In the genomic region with DNA sequence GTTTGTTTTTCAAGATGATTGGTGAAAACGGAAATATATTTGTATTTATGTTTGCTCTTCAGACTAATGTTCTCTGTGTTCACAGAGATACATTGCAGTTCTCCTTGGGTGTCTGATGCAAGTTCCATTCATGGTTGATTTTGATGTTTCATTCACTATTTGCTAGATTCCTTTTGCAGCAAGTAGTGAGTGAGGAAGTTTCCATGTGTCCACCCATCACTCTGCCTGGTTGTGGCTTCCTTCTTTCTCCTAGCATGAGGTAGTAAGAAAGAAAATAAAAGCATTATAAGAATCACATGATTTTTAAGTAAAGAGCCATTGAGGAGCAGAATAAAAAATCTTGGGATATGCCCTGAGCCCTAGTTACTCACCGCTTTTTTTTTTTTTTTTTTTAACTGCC, we compare ENCODE assay signal across 19 cellular contexts. TPM values are rescaled to one million over a fixed set of nuclear protein-coding genes. Genes with fewer than 3 reads are reported as not detected.
"Had no signal": no experiment of that assay in that cellular context is flagged by ENCODE, and none has a peak within 500 bp of the region (broad histone marks: within the 10 kb centered on the region; RNA-seq: fewer than 3 reads in every experiment).

No MANE protein-coding gene starts in this region.

- H3K27me3 ChIP-seq: body of pancreas, cardiac muscle cell, upper lobe of left lung had no signal

- H3K4me1 ChIP-seq: body of pancreas, prostate gland had no signal

- ATAC-seq: activated CD8-positive, alpha-beta T cell treated with anti-CD3 and anti-CD28 coated beads, Interleukin-2, amount 10 ng/mL, durations not matched to agents 7 days and 5 days; body of pancreas; left colon; naive thymus-derived CD8-positive, alpha-beta T cell; stimulated activated naive B cell treated with anti-CD40 and anti-IgM and Interleukin-4, amounts not matched to agents 10 μg/mL and 1 μg/mL and 100 μg/mL, for 72 hours had no signal

- H3K36me3 ChIP-seq: cardiac muscle cell, prostate gland, thoracic aorta had no signal

- H3K27ac ChIP-seq: body of pancreas, cardiac muscle cell, prostate gland, thoracic aorta, VCaP had no signal

- H3K4me3 ChIP-seq: body of pancreas, cardiac muscle cell, lung, prostate gland, thoracic aorta, upper lobe of left lung had no signal

- H3K9me3 ChIP-seq: body of pancreas, prostate gland, thoracic aorta, upper lobe of left lung had no signal

- DNase-seq: activated CD4-positive, alpha-beta T cell treated with anti-CD3 and anti-CD28 coated beads for 1 hour; activated CD4-positive, alpha-beta T cell treated with anti-CD3 and anti-CD28 coated beads, Interleukin-2, amount 50 U/mL, for 1 hour; activated CD8-positive, alpha-beta T cell treated with anti-CD3 and anti-CD28 coated beads, Interleukin-2, amount 10 ng/mL, durations not matched to agents 7 days and 5 days; activated gamma-delta T cell treated with Interleukin-2 at 50 U/mL for 16 hours; anterior cingulate cortex; body of pancreas; cortex of kidney; left colon; naive thymus-derived CD8-positive, alpha-beta T cell; stimulated activated CD4-positive, alpha-beta T cell treated with anti-CD3 and anti-CD28 coated beads, Interleukin-2, amount 100 ng/mL, for 48 hours; stimulated activated CD8-positive, alpha-beta memory T cell treated with anti-CD3 and anti-CD28 coated beads, Interleukin-4, amount 100 ng/mL, for 48 hours; stimulated activated naive B cell treated with anti-CD40 and anti-IgM and Interleukin-4, amounts not matched to agents 10 μg/mL and 1 μg/mL and 100 μg/mL, for 72 hours; upper lobe of left lung had no signal

- FAIRE-seq: keratinocyte had no signal

RNA-seq across cellular contexts. Expression of a gene that starts 8.6 kb away (rescaled TPM):
- total RNA-seq: activated CD8-positive, alpha-beta T cell treated with anti-CD3 and anti-CD28 coated beads, Interleukin-2, amount 10 ng/mL, durations not matched to agents 7 days and 5 days; naive thymus-derived CD8-positive, alpha-beta T cell had no signal
- polyA plus RNA-seq: naive thymus-derived CD8-positive, alpha-beta T cell had no signal
